ENCODE assay signal across 9 cellular contexts in genomic region chr2:102033750-102034682, GRCh38. TPM values are rescaled to one million over a fixed set of nuclear protein-coding genes. Genes with fewer than 3 reads are reported as not detected.
DNase-seq lines count a peak whose midpoint lies in the region; ATAC-seq and TF ChIP-seq lines count a peak whose summit lies in the region.
"Had no signal": no experiment of that assay in that cellular context is flagged by ENCODE, and none has a peak within 500 bp of the region (broad histone marks: within the 10 kb centered on the region; RNA-seq: fewer than 3 reads in every experiment).

No MANE protein-coding gene starts in this region.

- POLR2A ChIA-PET in CD8-positive, alpha-beta memory T cell (lab: Charles Lee), result no interaction called here

- H3K27me3 Mint-ChIP-seq in CD8-positive, alpha-beta memory T cell, result peaks cover 0 to 4% of the 10 kb centered on the region in 2 donors

- peaks cover 0 to 2% (median 0%) of the 10 kb centered on the region in 5 donors for H3K9me3 Mint-ChIP-seq in CD8-positive, alpha-beta memory T cell

- TF ChIP-seq EP300 in sigmoid colon (IDR thresholded peaks at IDR 0.05), result no peak

- H3K27me3 ChIP-seq in CD8-positive, alpha-beta memory T cell (ENCODE audit: insufficient read depth, low read length, poor library complexity, severe bottlenecking), result no peaks in the 10 kb centered on the region
- no peaks in the 10 kb centered on the region for H3K27me3 ChIP-seq in Peyer's patch
- no peaks in the 10 kb centered on the region for H3K27me3 ChIP-seq in heart right ventricle
- H3K27me3 ChIP-seq in sigmoid colon, result no peaks in the 10 kb centered on the region
- no peaks in the 10 kb centered on the region for H3K27me3 ChIP-seq in gastrocnemius medialis

- no peak for DNase-seq in CD8-positive, alpha-beta memory T cell
- no peak for DNase-seq in Peyer's patch
- DNase-seq in heart right ventricle, result no peak
- DNase-seq in sigmoid colon, result no peak
- no peak for DNase-seq in stimulated activated CD4-positive, alpha-beta T cell treated with anti-CD3 and anti-CD28 coated beads, Interleukin-4, amount 100 ng/mL, for 4 hours
- no peak for DNase-seq in gastrocnemius medialis
- DNase-seq in GOT3 (lab: John Stamatoyannopoulos, UW), result no peak
- DNase-seq: cortex of kidney had no signal

- ATAC-seq in heart right ventricle (peak in 3 of 8 donors; percentile 16 to 44 (median 28)), gastrocnemius medialis (no peak), HG03159 (IDR thresholded peaks at IDR 0.05; ENCODE audit: unreplicated experiment) (no peak)

- peaks cover 19% of the 10 kb centered on the region for H3K4me1 ChIP-seq in CD8-positive, alpha-beta memory T cell (ENCODE audit: insufficient read depth, low read length)
- H3K4me1 ChIP-seq in Peyer's patch, result peaks cover 0 to 13% (median 3%) of the 10 kb centered on the region in 4 donors
- H3K4me1 ChIP-seq in heart right ventricle, result peaks cover 0 to 74% (median 27%) of the 10 kb centered on the region in 9 donors
- peaks cover 0 to 25% (median 15%) of the 10 kb centered on the region in 4 donors for H3K4me1 ChIP-seq in sigmoid colon
- peaks cover 7 to 8% of the 10 kb centered on the region in 2 donors for H3K4me1 ChIP-seq in gastrocnemius medialis

- intact Hi-C loops in heart right ventricle (cut with DNase I), result no loop called here
- intact Hi-C loops in sigmoid colon (cut with DNase I), result no loop called here
- intact Hi-C loops in gastrocnemius medialis (cut with DNase I; ENCODE audit: low total_unique reads), result no loop called here

- no peak for TF ChIP-seq POLR2A in Peyer's patch (IDR thresholded peaks at IDR 0.05)
- TF ChIP-seq POLR2A in sigmoid colon (IDR thresholded peaks at IDR 0.05), result no peak
- no peak for TF ChIP-seq POLR2A in gastrocnemius medialis (IDR thresholded peaks at IDR 0.05)

- H3K36me3 Mint-ChIP-seq in CD8-positive, alpha-beta memory T cell, result no peaks in the 10 kb centered on the region

- peaks cover 9 to 20% (median 19%) of the 10 kb centered on the region in 3 donors for H3K4me1 Mint-ChIP-seq in CD8-positive, alpha-beta memory T cell

- no peaks in the 10 kb centered on the region for H3K9me3 ChIP-seq in CD8-positive, alpha-beta memory T cell (ENCODE audit: low read length)
- H3K9me3 ChIP-seq in Peyer's patch (no peaks in the 10 kb centered on the region), heart right ventricle (peaks cover 0 to 4% (median 0%) of the 10 kb centered on the region in 11 donors), sigmoid colon (no peaks in the 10 kb centered on the region), gastrocnemius medialis (no peaks in the 10 kb centered on the region)

- CTCF ChIA-PET in CD8-positive, alpha-beta memory T cell (lab: Charles Lee), result interaction anchor here (0.7 to 2.5 kb wide), 4 partner anchors 10 to 207 kb away, joined by 3 to 11 read pairs (median 3); no protein-coding TSS in a partner anchor

- peak overlapping the region in 4 of 8 donors; percentile 0 to 38 (median 6) for H3K27ac Mint-ChIP-seq in CD8-positive, alpha-beta memory T cell

- TF ChIP-seq CTCF in Peyer's patch (IDR thresholded peaks at IDR 0.05) (peak in 1 of 6 experiments; percentile 12), heart right ventricle (IDR thresholded peaks at IDR 0.05) (no peak), sigmoid colon (IDR thresholded peaks at IDR 0.05) (no peak), gastrocnemius medialis (IDR thresholded peaks at IDR 0.05 in 4 of 5, conservative IDR thresholded peaks at IDR 0.05 in 1 of 5) (no peak)

- H3K27ac ChIP-seq in CD8-positive, alpha-beta memory T cell (ENCODE audit: low read depth, low read length), result no peak overlapping the region
- peak overlapping the region in 3 of 4 donors; percentile 40 to 75 (median 70) for H3K27ac ChIP-seq in Peyer's patch
- peak overlapping the region in 9 of 10 donors; percentile 15 to 87 (median 55) for H3K27ac ChIP-seq in heart right ventricle
- H3K27ac ChIP-seq in sigmoid colon, result peak overlapping the region in 3 of 4 donors; percentile 1 to 57 (median 37)
- peak overlapping the region in 2 of 4 donors; percentile 9 to 27 for H3K27ac ChIP-seq in gastrocnemius medialis

- WGBS in heart right ventricle, 2 donors, result 79 to 81% methylated on average over 9 of the region's 9 CpGs
- 67 to 73% methylated on average over 9 of the region's 9 CpGs for WGBS in sigmoid colon, 2 donors

- H3K4me3 Mint-ChIP-seq in CD8-positive, alpha-beta memory T cell, result peak overlapping the region in 5 of 7 donors; percentile 2 to 45 (median 35)

- in situ Hi-C loops in gastrocnemius medialis (cut with MboI; ENCODE audit: low sequenced_read_pairs in 4 of 4), result no loop called here

- no peak overlapping the region for H3K4me3 ChIP-seq in CD8-positive, alpha-beta memory T cell (ENCODE audit: low read length)
- no peak overlapping the region for H3K4me3 ChIP-seq in Peyer's patch
- no peak overlapping the region for H3K4me3 ChIP-seq in heart right ventricle
- no peak overlapping the region for H3K4me3 ChIP-seq in sigmoid colon
- H3K4me3 ChIP-seq in gastrocnemius medialis, result no peak overlapping the region

- H3K36me3 ChIP-seq in CD8-positive, alpha-beta memory T cell (ENCODE audit: insufficient read depth, low read length), result no peaks in the 10 kb centered on the region
- no peaks in the 10 kb centered on the region for H3K36me3 ChIP-seq in Peyer's patch
- H3K36me3 ChIP-seq in heart right ventricle, result no peaks in the 10 kb centered on the region
- H3K36me3 ChIP-seq in sigmoid colon, result no peaks in the 10 kb centered on the region
- H3K36me3 ChIP-seq in gastrocnemius medialis, result no peaks in the 10 kb centered on the region

RNA-seq across cellular contexts. Expression of gene IL1R2, which starts 42.3 kb away (rescaled TPM):
- 1 to 10 TPM in 1 of 2 experiments, under 1 TPM in 1; 0.85 to 1.4 TPM for total RNA-seq in CD8-positive, alpha-beta memory T cell
- not detected for polyA plus RNA-seq in CD8-positive, alpha-beta memory T cell
- total RNA-seq in Peyer's patch (10 to 100 TPM in 2 of 4 donors, 1 to 10 TPM in 2; 2.3 to 18.2 (median 7.0) TPM), heart right ventricle (1 to 10 TPM in 4 of 10 donors, under 1 TPM in 4, not detected in 2; 0.34 to 3.0 (median 0.80) TPM), sigmoid colon (10 to 100 TPM in 2 of 4 donors, 1 to 10 TPM in 2; 3.0 to 15.9 (median 8.6) TPM), gastrocnemius medialis (10 to 100 TPM in 1 of 4 donors, 1 to 10 TPM in 3; 2.1 to 13.1 (median 5.8) TPM)
- polyA plus RNA-seq in heart right ventricle (1 to 10 TPM; 1.9 to 9.4 TPM), sigmoid colon (10 to 100 TPM; 21.6 to 26.4 (median 24.6) TPM)
